Comparison of ENCODE assay signal across 20 cellular contexts in the genomic region with DNA sequence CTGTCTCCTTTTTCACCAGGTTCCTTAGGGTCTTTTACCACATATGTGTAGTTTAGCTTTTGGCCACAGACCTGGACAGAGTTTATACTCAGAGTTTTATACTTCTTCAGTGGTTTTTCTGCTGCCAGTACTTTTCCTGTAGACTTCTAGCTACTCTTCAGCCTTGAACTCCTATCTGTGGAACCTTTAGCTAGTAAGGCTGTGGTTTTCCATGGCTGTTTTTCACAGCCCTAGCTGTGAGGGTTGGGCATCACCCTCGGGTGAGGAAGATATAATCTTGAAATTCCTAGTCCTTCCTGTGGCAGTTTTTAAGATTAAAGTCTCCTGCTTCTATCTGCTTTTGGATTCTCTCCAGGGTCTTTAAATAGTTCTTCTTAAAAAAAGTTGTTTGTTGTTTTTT.
"Had no signal": no experiment of that assay in that cellular context is flagged by ENCODE, and none has a peak within 500 bp of the region (broad histone marks: within the 10 kb centered on the region; RNA-seq: fewer than 3 reads in every experiment).

No MANE protein-coding gene starts in this region.

- H3K4me3 ChIP-seq: esophagus muscularis mucosa, gastroesophageal sphincter, left lung, lower lobe of right lung, psoas muscle, skin epidermis had no signal

- H3K9me3 ChIP-seq: esophagus muscularis mucosa, lower lobe of right lung had no signal

- H3K27me3 ChIP-seq: esophagus muscularis mucosa, gastroesophageal sphincter, left lung had no signal

- ATAC-seq: gastroesophageal sphincter; left lung; lower lobe of right lung; naive thymus-derived CD4-positive, alpha-beta T cell; psoas muscle; sciatic nerve had no signal

- FAIRE-seq: endometrium had no signal

- H3K27ac ChIP-seq: epithelial cell of prostate, esophagus muscularis mucosa, gastroesophageal sphincter, left lung, lower lobe of right lung, psoas muscle, skin epidermis had no signal

- H3K36me3 ChIP-seq: esophagus muscularis mucosa, gastroesophageal sphincter, left lung, lower lobe of right lung had no signal

- H3K4me1 ChIP-seq: lower lobe of right lung, psoas muscle had no signal

- DNase-seq: effector memory CD4-positive, alpha-beta T cell; foreskin fibroblast; glutamatergic neuron; immature natural killer cell; left lung; lower lobe of right lung; mesenchymal stem cell; naive thymus-derived CD4-positive, alpha-beta T cell; nephron progenitor cell; psoas muscle; retina; stimulated activated CD4-positive, alpha-beta T cell treated with anti-CD3 and anti-CD28 coated beads, Interleukin-12 subunit alpha, Interleukin-12 subunit beta, amount 100 ng/mL, for 4 hours; stimulated activated CD4-positive, alpha-beta T cell treated with anti-CD3 and anti-CD28 coated beads, Interleukin-2, amount 100 ng/mL, for 48 hours; stimulated activated naive CD4-positive, alpha-beta T cell treated with Interleukin-2 at 50 U/mL for 16 hours had no signal
